In the genomic region with DNA sequence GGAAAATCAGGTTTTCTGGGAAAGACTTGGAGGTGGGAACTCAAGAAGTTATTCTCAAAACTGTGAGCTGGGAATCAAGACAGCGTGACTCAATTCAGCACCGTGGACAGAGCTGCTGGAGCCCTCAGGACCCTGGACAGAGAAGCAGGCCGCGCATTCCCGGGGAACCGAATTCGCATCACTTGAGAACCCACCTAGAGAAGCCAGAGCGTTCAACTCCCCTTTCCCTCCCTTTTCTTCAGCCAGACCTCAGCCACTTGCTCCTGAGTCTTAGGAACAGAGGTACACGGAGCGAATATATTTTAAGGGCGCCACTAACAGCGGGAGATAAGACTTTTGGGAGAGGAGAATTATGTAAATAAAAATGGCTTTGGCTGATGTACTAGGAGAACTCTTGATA, we compare ENCODE assay signal across 8 cellular contexts. TPM values are rescaled to one million over a fixed set of nuclear protein-coding genes. Genes with fewer than 3 reads are reported as not detected.
DNase-seq lines count a peak whose midpoint lies in the region; ATAC-seq and TF ChIP-seq lines count a peak whose summit lies in the region.

No MANE protein-coding gene starts in this region.

- H3K27me3 ChIP-seq in GM23338 (ENCODE audit: insufficient read depth), result no peaks in the 10 kb centered on the region
- H3K27me3 ChIP-seq in left ventricle myocardium inferior (ENCODE audit: low read depth), result peaks cover 94% of the 10 kb centered on the region

- no peaks in the 10 kb centered on the region for H3K9me2 ChIP-seq in GM23338 (ENCODE audit: insufficient read depth)

- ATAC-seq in GM23338 (peak; percentile 15), SK-N-SH treated with all-trans-retinoic acid at 6 μM for 48 hours (peak; percentile 84), HG03378 (IDR thresholded peaks at IDR 0.05; ENCODE audit: unreplicated experiment) (no peak), GM21526 (IDR thresholded peaks at IDR 0.05; ENCODE audit: low FRiP score, unreplicated experiment) (no peak)

- peaks cover 4% of the 10 kb centered on the region; the same call in 1 of the 3 replicates for H3K9me3 Mint-ChIP-seq in GM23338
- H3K9me3 Mint-ChIP-seq in activated naive CD8-positive, alpha-beta T cell treated with anti-CD3 and anti-CD28 coated beads for 36 hours, result no peaks in the 10 kb centered on the region

- H3F3A ChIP-seq in GM23338 (replicated peaks; ENCODE audit: low read depth), result peaks cover 26% of the 10 kb centered on the region

- H4K20me1 ChIP-seq in GM23338 (replicated peaks; ENCODE audit: insufficient read depth), result peaks cover 12% of the 10 kb centered on the region

- H2AFZ ChIP-seq in GM23338, result no peak overlapping the region

- H3K4me3 ChIP-seq in GM23338 (peak overlapping the region; percentile 96), left ventricle myocardium inferior (no peak overlapping the region)

- H3K36me3 Mint-ChIP-seq in GM23338 (ENCODE audit: low read depth), result peaks cover 30% of the 10 kb centered on the region
- no peaks in the 10 kb centered on the region for H3K36me3 Mint-ChIP-seq in activated naive CD8-positive, alpha-beta T cell treated with anti-CD3 and anti-CD28 coated beads for 36 hours

- H3K79me2 ChIP-seq in GM23338 (replicated peaks; ENCODE audit: insufficient read depth), result peaks cover 31% of the 10 kb centered on the region

- TF ChIP-seq CTCF in GM23338 (conservative IDR thresholded peaks at IDR 0.05; ENCODE audit: low read depth in 2 of 2) (no peak), left ventricle myocardium inferior (IDR thresholded peaks at IDR 0.05; ENCODE audit: borderline replicate concordance) (no peak)

- H3K4me3 Mint-ChIP-seq in GM23338, result peak overlapping the region; percentile 99
- no peak overlapping the region for H3K4me3 Mint-ChIP-seq in activated naive CD8-positive, alpha-beta T cell treated with anti-CD3 and anti-CD28 coated beads for 36 hours

- H3K4me2 ChIP-seq in GM23338, result peak overlapping the region; percentile 84

- DNase-seq in GM23338 (ENCODE audit: low spot score), result peak; percentile 95
- peak; percentile 63 for DNase-seq in activated naive CD8-positive, alpha-beta T cell treated with anti-CD3 and anti-CD28 coated beads for 36 hours
- peak; percentile 61 for DNase-seq in left ventricle myocardium inferior
- peak; percentile 26 for DNase-seq in pulmonary artery endothelial cell (ENCODE audit: low read depth, low spot score)
- DNase-seq in NCI-H2227 (lab: John Stamatoyannopoulos, UW; ENCODE audit: unreplicated experiment), result no peak

- intact Hi-C loops in left ventricle myocardium inferior (cut with micrococcal nuclease), result no loop called here

- H3K4me1 Mint-ChIP-seq in GM23338, result peaks cover 24% of the 10 kb centered on the region
- peaks cover 20% of the 10 kb centered on the region for H3K4me1 Mint-ChIP-seq in activated naive CD8-positive, alpha-beta T cell treated with anti-CD3 and anti-CD28 coated beads for 36 hours

- peaks cover 20% of the 10 kb centered on the region for H3K4me1 ChIP-seq in GM23338 (ENCODE audit: insufficient read depth)
- no peaks in the 10 kb centered on the region for H3K4me1 ChIP-seq in left ventricle myocardium inferior

- no peaks in the 10 kb centered on the region for H3K9me3 ChIP-seq in left ventricle myocardium inferior (replicated peaks)

- H3K36me3 ChIP-seq in GM23338 (ENCODE audit: insufficient read depth) (peaks cover 7% of the 10 kb centered on the region; the same call in 1 of the 2 replicates), left ventricle myocardium inferior (no peaks in the 10 kb centered on the region)

- H3K27ac ChIP-seq in GM23338 (ENCODE audit: low read depth) (peak overlapping the region; percentile 100), left ventricle myocardium inferior (replicated peaks) (no peak overlapping the region)

- H3K27ac Mint-ChIP-seq in GM23338, result no peak overlapping the region
- H3K27ac Mint-ChIP-seq in activated naive CD8-positive, alpha-beta T cell treated with anti-CD3 and anti-CD28 coated beads for 36 hours, result no peak overlapping the region

- H3K27me3 Mint-ChIP-seq in GM23338 (ENCODE audit: insufficient read depth, low read depth, poor library complexity), result peaks cover 37% of the 10 kb centered on the region
- peaks cover 62% of the 10 kb centered on the region for H3K27me3 Mint-ChIP-seq in activated naive CD8-positive, alpha-beta T cell treated with anti-CD3 and anti-CD28 coated beads for 36 hours

TF ChIP-seq in GM23338, 12 proteins besides CTCF, POLR2A, EP300 and RAD21 (continues in another document):
- TF ChIP-seq ZNF114 (CRISPR knock-in tag; IDR thresholded peaks at IDR 0.05) (peak; percentile 80; the same call in 1 of the 2 replicates), STAT1 (IDR thresholded peaks at IDR 0.05; ENCODE audit: unreplicated experiment) (no peak), CREB1 (CRISPR knock-in tag; IDR thresholded peaks at IDR 0.05; ENCODE audit: low read depth) (peak; percentile 65), POLR2AphosphoS5 (IDR thresholded peaks at IDR 0.05; ENCODE audit: low read depth) (no peak), ZNF331 (CRISPR knock-in tag; IDR thresholded peaks at IDR 0.05; ENCODE audit: low read depth) (peak; percentile 52), EZH2phosphoT487 (IDR thresholded peaks at IDR 0.05; ENCODE audit: unreplicated experiment) (no peak)
- TF ChIP-seq, protein P1, sequence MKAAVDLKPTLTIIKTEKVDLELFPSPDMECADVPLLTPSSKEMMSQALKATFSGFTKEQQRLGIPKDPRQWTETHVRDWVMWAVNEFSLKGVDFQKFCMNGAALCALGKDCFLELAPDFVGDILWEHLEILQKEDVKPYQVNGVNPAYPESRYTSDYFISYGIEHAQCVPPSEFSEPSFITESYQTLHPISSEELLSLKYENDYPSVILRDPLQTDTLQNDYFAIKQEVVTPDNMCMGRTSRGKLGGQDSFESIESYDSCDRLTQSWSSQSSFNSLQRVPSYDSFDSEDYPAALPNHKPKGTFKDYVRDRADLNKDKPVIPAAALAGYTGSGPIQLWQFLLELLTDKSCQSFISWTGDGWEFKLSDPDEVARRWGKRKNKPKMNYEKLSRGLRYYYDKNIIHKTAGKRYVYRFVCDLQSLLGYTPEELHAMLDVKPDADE (IDR thresholded peaks at IDR 0.05), result no peak

TF ChIP-seq in SK-N-SH treated with all-trans-retinoic acid at 6 μM for 48 hours, 23 proteins besides CTCF, POLR2A, EP300 and RAD21 (continues in another document):
- TF ChIP-seq ZNF70 (CRISPR knock-in tag; IDR thresholded peaks at IDR 0.05) (no peak), BACH2 (CRISPR knock-in tag; IDR thresholded peaks at IDR 0.05; ENCODE audit: borderline replicate concordance) (no peak), ARNTL (CRISPR knock-in tag; IDR thresholded peaks at IDR 0.05; ENCODE audit: borderline replicate concordance, low read depth) (0 out of 2 replicates have a peak, but pooled peaks have one; percentile 30), OSR1 (CRISPR knock-in tag; IDR thresholded peaks at IDR 0.05) (0 out of 2 replicates have a peak, but pooled peaks have one; percentile 80), ZC3H10 (CRISPR knock-in tag; IDR thresholded peaks at IDR 0.05) (peak; percentile 59; the same call in 1 of the 2 replicates), ISL1 (CRISPR knock-in tag; IDR thresholded peaks at IDR 0.05) (peak; percentile 61; the same call in 1 of the 2 replicates)
- TF ChIP-seq, protein P2, sequence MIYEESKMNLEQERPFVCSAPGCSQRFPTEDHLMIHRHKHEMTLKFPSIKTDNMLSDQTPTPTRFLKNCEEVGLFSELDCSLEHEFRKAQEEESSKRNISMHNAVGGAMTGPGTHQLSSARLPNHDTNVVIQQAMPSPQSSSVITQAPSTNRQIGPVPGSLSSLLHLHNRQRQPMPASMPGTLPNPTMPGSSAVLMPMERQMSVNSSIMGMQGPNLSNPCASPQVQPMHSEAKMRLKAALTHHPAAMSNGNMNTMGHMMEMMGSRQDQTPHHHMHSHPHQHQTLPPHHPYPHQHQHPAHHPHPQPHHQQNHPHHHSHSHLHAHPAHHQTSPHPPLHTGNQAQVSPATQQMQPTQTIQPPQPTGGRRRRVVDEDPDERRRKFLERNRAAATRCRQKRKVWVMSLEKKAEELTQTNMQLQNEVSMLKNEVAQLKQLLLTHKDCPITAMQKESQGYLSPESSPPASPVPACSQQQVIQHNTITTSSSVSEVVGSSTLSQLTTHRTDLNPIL (CRISPR knock-in tag; IDR thresholded peaks at IDR 0.05; ENCODE audit: low read depth), result 0 out of 2 replicates have a peak, but pooled peaks have one; percentile 41

RNA-seq across cellular contexts. Expression of a gene that starts 2.0 kb away (rescaled TPM):
- 1,538 and 1,571 TPM in 2 replicates for total RNA-seq in GM23338 (2014; rRNA removed; shearing (Covaris generic))
- polyA plus RNA-seq in GM23338 (2016; fragmentation: Nextera tagmentation; extraction: Ambion mirVana), result 604 and 648 TPM in 2 replicates
- not detected for total RNA-seq in activated naive CD8-positive, alpha-beta T cell treated with anti-CD3 and anti-CD28 coated beads for 36 hours
- total RNA-seq in left ventricle myocardium inferior (not detected), pulmonary artery endothelial cell (not detected in 2 replicates)

RNA-seq across cellular contexts. Expression of a gene that starts 23.5 kb away (rescaled TPM):
- 47.2 and 49.5 TPM in 2 replicates for total RNA-seq in GM23338 (2014; rRNA removed; shearing (Covaris generic))
- polyA plus RNA-seq in GM23338 (2016; fragmentation: Nextera tagmentation; extraction: Ambion mirVana), result 26.9 and 32.6 TPM in 2 replicates
- 10 to 100 TPM; 43.8 to 45.9 TPM for total RNA-seq in activated naive CD8-positive, alpha-beta T cell treated with anti-CD3 and anti-CD28 coated beads for 36 hours
- total RNA-seq in left ventricle myocardium inferior (27.9 TPM), pulmonary artery endothelial cell (41.7 and 53.6 TPM in 2 replicates)

RNA-seq across cellular contexts. Expression of a gene that starts 36.1 kb away (rescaled TPM):
- not detected in 2 replicates for total RNA-seq in GM23338 (2014; rRNA removed; shearing (Covaris generic))
- not detected in 2 replicates for polyA plus RNA-seq in GM23338 (2016; fragmentation: Nextera tagmentation; extraction: Ambion mirVana)
- under 1 TPM; 0.27 to 0.32 TPM for total RNA-seq in activated naive CD8-positive, alpha-beta T cell treated with anti-CD3 and anti-CD28 coated beads for 36 hours
- total RNA-seq in left ventricle myocardium inferior (not detected), pulmonary artery endothelial cell (not detected in 2 replicates)

RNA-seq across cellular contexts. Expression of a gene that starts 54.7 kb away (rescaled TPM):
- total RNA-seq in GM23338 (2014; rRNA removed; shearing (Covaris generic)), result 10.0 and 18.4 TPM in 2 replicates
- 17.6 and 19.4 TPM in 2 replicates for polyA plus RNA-seq in GM23338 (2016; fragmentation: Nextera tagmentation; extraction: Ambion mirVana)
- 1 to 10 TPM; 4.9 to 5.1 TPM for total RNA-seq in activated naive CD8-positive, alpha-beta T cell treated with anti-CD3 and anti-CD28 coated beads for 36 hours
- total RNA-seq in left ventricle myocardium inferior (not detected), pulmonary artery endothelial cell (0.35 TPM in 1 of 2 replicates, not detected in the other)

Comparison
In these comparisons a context has a peak if more than half of its experiments do, and no peak if none do; other contexts are left out.
1. ATAC-seq: peak in GM23338 (single experiment) and SK-N-SH treated with all-trans-retinoic acid at 6 μM for 48 hours (single experiment); none in HG03378 (single experiment) and GM21526 (single experiment).
2. RNA of a gene that starts 2.0 kb away (total RNA-seq): 1,538 to 1,571 TPM in GM23338; not detected in activated naive CD8-positive, alpha-beta T cell treated with anti-CD3 and anti-CD28 coated beads for 36 hours, not detected in left ventricle myocardium inferior (single experiment) and not detected in pulmonary artery endothelial cell; every median in the first group is over 1,000 times any median in the second.